Comparison of ENCODE assay signal across 20 cellular contexts in the genomic region with DNA sequence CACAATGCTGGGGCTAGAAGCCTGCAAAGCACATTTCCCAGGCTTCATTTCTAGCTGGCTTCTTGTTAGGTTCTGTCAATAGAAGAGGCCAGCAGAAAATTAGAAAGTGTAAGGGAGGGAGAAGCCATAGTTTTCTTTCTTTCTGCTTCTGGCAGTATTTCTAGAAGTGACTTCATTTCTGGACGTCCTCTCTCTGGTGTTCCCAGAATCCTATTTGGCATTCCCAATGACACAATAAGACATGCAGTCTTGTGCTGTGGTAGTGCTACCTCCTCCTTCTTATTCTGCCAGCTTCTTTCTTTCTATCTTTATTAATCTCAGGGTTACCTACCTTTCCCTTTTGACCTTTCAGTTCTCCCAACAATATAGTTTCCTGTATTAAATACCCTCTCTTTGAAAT.
"Had no signal": no experiment of that assay in that cellular context is flagged by ENCODE, and none has a peak within 500 bp of the region (broad histone marks: within the 10 kb centered on the region; RNA-seq: fewer than 3 reads in every experiment).

No MANE protein-coding gene starts in this region.

- H3K36me3 ChIP-seq: adrenal gland had no signal

- H3K4me3 ChIP-seq: adrenal gland had no signal

- H3K27ac Mint-ChIP-seq: activated CD8-positive, alpha-beta T cell treated with anti-CD3 and anti-CD28 coated beads for 36 hours; activated naive CD8-positive, alpha-beta T cell treated with anti-CD3 and anti-CD28 coated beads, Interleukin-2, amount 10 ng/mL, durations not matched to agents 7 days and 5 days; T-helper 1 cell treated with Interleukin-12 subunit alpha and Interleukin-12 subunit beta and Interleukin-4 antibody, amounts not matched to agents 30 μg/mL and 1 μg/mL, for 36 hours had no signal

- H3K9me3 Mint-ChIP-seq: activated naive CD8-positive, alpha-beta T cell treated with anti-CD3 and anti-CD28 coated beads, Interleukin-2, amount 10 ng/mL, durations not matched to agents 7 days and 5 days; T-helper 1 cell treated with Interleukin-12 subunit alpha and Interleukin-12 subunit beta and Interleukin-4 antibody, amounts not matched to agents 30 μg/mL and 1 μg/mL, for 36 hours had no signal

- H3K36me3 Mint-ChIP-seq: activated naive CD8-positive, alpha-beta T cell treated with anti-CD3 and anti-CD28 coated beads, Interleukin-2, amount 10 ng/mL, durations not matched to agents 7 days and 5 days had no signal

- H3K27me3 ChIP-seq: adrenal gland had no signal

- H3K9me3 ChIP-seq: adrenal gland had no signal

- DNase-seq: activated CD4-positive, alpha-beta T cell treated with anti-CD3 and anti-CD28 coated beads for 4 hours; activated CD8-positive, alpha-beta memory T cell treated with anti-CD3 and anti-CD28 coated beads, Interleukin-2, amount 50 U/mL, for 4 hours; activated CD8-positive, alpha-beta T cell treated with anti-CD3 and anti-CD28 coated beads for 36 hours; activated naive CD4-positive, alpha-beta T cell treated with anti-CD3 and anti-CD28 coated beads, Interleukin-2, amount 50 U/mL, for 16 hours; activated naive CD8-positive, alpha-beta T cell treated with anti-CD3 and anti-CD28 coated beads, Interleukin-2, amount 10 ng/mL, durations not matched to agents 7 days and 5 days; activated T-cell treated with anti-CD3 and anti-CD28 coated beads, Interleukin-2, amount 50 U/mL, for 1 hour; adrenal gland; anterior cingulate cortex; IMR-90; Kasumi-1; KBM-7; NCI-H1048; NCI-H146; NCI-H187 treated with DMSO at 0.1 percent for 48 hours; NCI-H510A treated with DMSO at 0.1 percent for 48 hours; NCI-H69; SHP77 treated with DMSO at 0.1 percent for 48 hours had no signal

- ATAC-seq: activated CD4-positive, CD25-positive, alpha-beta regulatory T cell treated with anti-CD3 and anti-CD28 coated beads, Interleukin-2, amount 50 U/mL, for 24 hours; activated CD8-positive, alpha-beta T cell treated with anti-CD3 and anti-CD28 coated beads for 36 hours; PC-3 had no signal

- H3K4me3 Mint-ChIP-seq: activated CD8-positive, alpha-beta T cell treated with anti-CD3 and anti-CD28 coated beads for 36 hours; activated naive CD8-positive, alpha-beta T cell treated with anti-CD3 and anti-CD28 coated beads, Interleukin-2, amount 10 ng/mL, durations not matched to agents 7 days and 5 days; T-helper 1 cell treated with Interleukin-12 subunit alpha and Interleukin-12 subunit beta and Interleukin-4 antibody, amounts not matched to agents 30 μg/mL and 1 μg/mL, for 36 hours had no signal

- H3K27ac ChIP-seq: adrenal gland had no signal
